Comparison of ENCODE assay signal across 26 cellular contexts in the genomic region with DNA sequence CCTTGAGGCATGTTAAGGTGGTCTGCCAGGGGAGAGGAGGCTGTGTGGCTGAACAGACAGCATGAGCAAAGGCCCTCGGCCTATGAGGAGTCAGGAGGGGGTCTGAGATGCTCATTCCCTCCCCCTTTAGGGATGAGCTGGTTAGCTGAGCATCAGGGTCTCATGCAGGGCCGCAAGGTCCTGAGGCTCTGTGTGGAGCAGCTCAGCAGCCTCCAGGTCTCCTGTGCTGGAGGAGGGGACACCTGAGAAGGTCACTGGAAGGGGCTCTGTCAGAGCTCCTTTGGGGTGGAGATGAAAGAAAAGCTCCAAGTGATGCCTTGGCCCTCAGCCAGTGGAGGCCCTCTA.
"Had no signal": no experiment of that assay in that cellular context is flagged by ENCODE, and none has a peak within 500 bp of the region (broad histone marks: within the 10 kb centered on the region; RNA-seq: fewer than 3 reads in every experiment).

No MANE protein-coding gene starts in this region.

- H3K27me3 ChIP-seq: colonic mucosa, esophagus squamous epithelium, right atrium auricular region, suprapubic skin, transverse colon, vagina had no signal

- H3K4me3 ChIP-seq: colonic mucosa, esophagus squamous epithelium, lung, mucosa of descending colon, prostate gland, right atrium auricular region, sigmoid colon, suprapubic skin, transverse colon, vagina had no signal

- H3K79me2 ChIP-seq: parathyroid adenoma had no signal

- H3K27me3 Mint-ChIP-seq: memory B cell had no signal

- H3K9ac ChIP-seq: parathyroid adenoma had no signal

- DNase-seq: colonic mucosa; dermis blood vessel endothelial cell; effector memory CD4-positive, alpha-beta T cell; erythroblast; esophagus squamous epithelium; hypothalamus; immature natural killer cell; left ventricle myocardium superior; mucosa of descending colon; naive B cell; sigmoid colon; stimulated activated CD4-positive, alpha-beta T cell treated with anti-CD3 and anti-CD28 coated beads, Interleukin-2, amount 100 ng/mL, for 24 hours; stimulated activated CD4-positive, alpha-beta T cell treated with anti-CD3 and anti-CD28 coated beads, Interleukin-4, amount 100 ng/mL, for 24 hours; transverse colon had no signal

- H3K9me3 ChIP-seq: colonic mucosa, esophagus squamous epithelium, mucosa of descending colon, prostate gland, right atrium auricular region, sigmoid colon, suprapubic skin, transverse colon, vagina had no signal

- H2AFZ ChIP-seq: parathyroid adenoma had no signal

- H3K27ac Mint-ChIP-seq: immature natural killer cell; memory B cell; mesothelial cell of epicardium; natural killer cell treated with Interleukin-12 subunit alpha and Interleukin-12 subunit beta and Interleukin-15 and Interleukin-18, amount 100 ng/mL, for 72 hours; stimulated activated effector memory CD8-positive, alpha-beta T cell treated with anti-CD3 and anti-CD28 coated beads, Interleukin-12 subunit alpha, Interleukin-12 subunit beta, amount 100 ng/mL, for 72 hours; stimulated activated naive CD8-positive, alpha-beta T cell treated with anti-CD3 and anti-CD28 coated beads, Interleukin-15, Interleukin-2, amounts not matched to agents 100 ng/mL and 50 ng/mL, for 24 hours had no signal

- ATAC-seq: left ventricle myocardium superior; mucosa of descending colon; natural killer cell treated with Interleukin-12 subunit alpha and Interleukin-12 subunit beta and Interleukin-15 and Interleukin-18, amount 100 ng/mL, for 72 hours; stimulated activated effector memory CD8-positive, alpha-beta T cell treated with anti-CD3 and anti-CD28 coated beads, Interleukin-12 subunit alpha, Interleukin-12 subunit beta, amount 100 ng/mL, for 72 hours had no signal

- H3K36me3 Mint-ChIP-seq: immature natural killer cell; natural killer cell treated with Interleukin-12 subunit alpha and Interleukin-12 subunit beta and Interleukin-15 and Interleukin-18, amount 100 ng/mL, for 72 hours; stimulated activated effector memory CD8-positive, alpha-beta T cell treated with anti-CD3 and anti-CD28 coated beads, Interleukin-12 subunit alpha, Interleukin-12 subunit beta, amount 100 ng/mL, for 72 hours had no signal

- H3K36me3 ChIP-seq: colonic mucosa, esophagus squamous epithelium, prostate gland, right atrium auricular region, sigmoid colon, suprapubic skin, transverse colon, vagina had no signal

- H3K9me3 Mint-ChIP-seq: immature natural killer cell; natural killer cell treated with Interleukin-12 subunit alpha and Interleukin-12 subunit beta and Interleukin-15 and Interleukin-18, amount 100 ng/mL, for 72 hours; stimulated activated effector memory CD8-positive, alpha-beta T cell treated with anti-CD3 and anti-CD28 coated beads, Interleukin-12 subunit alpha, Interleukin-12 subunit beta, amount 100 ng/mL, for 72 hours had no signal

- H3K4me1 Mint-ChIP-seq: immature natural killer cell; mesothelial cell of epicardium; neural crest cell; stimulated activated effector memory CD8-positive, alpha-beta T cell treated with anti-CD3 and anti-CD28 coated beads, Interleukin-12 subunit alpha, Interleukin-12 subunit beta, amount 100 ng/mL, for 72 hours had no signal

- H3K27ac ChIP-seq: colonic mucosa, esophagus squamous epithelium, parathyroid adenoma, prostate gland, right atrium auricular region, sigmoid colon, suprapubic skin, transverse colon, vagina had no signal

- H3K4me3 Mint-ChIP-seq: immature natural killer cell; memory B cell; mesothelial cell of epicardium; naive B cell; natural killer cell treated with Interleukin-12 subunit alpha and Interleukin-12 subunit beta and Interleukin-15 and Interleukin-18, amount 100 ng/mL, for 72 hours; neural crest cell; stimulated activated effector memory CD8-positive, alpha-beta T cell treated with anti-CD3 and anti-CD28 coated beads, Interleukin-12 subunit alpha, Interleukin-12 subunit beta, amount 100 ng/mL, for 72 hours; stimulated activated naive CD8-positive, alpha-beta T cell treated with anti-CD3 and anti-CD28 coated beads, Interleukin-15, Interleukin-2, amounts not matched to agents 100 ng/mL and 50 ng/mL, for 24 hours had no signal

- H3K4me1 ChIP-seq: colonic mucosa, esophagus squamous epithelium, parathyroid adenoma, prostate gland, right atrium auricular region, sigmoid colon, suprapubic skin, transverse colon, vagina had no signal
